In the genomic region with DNA sequence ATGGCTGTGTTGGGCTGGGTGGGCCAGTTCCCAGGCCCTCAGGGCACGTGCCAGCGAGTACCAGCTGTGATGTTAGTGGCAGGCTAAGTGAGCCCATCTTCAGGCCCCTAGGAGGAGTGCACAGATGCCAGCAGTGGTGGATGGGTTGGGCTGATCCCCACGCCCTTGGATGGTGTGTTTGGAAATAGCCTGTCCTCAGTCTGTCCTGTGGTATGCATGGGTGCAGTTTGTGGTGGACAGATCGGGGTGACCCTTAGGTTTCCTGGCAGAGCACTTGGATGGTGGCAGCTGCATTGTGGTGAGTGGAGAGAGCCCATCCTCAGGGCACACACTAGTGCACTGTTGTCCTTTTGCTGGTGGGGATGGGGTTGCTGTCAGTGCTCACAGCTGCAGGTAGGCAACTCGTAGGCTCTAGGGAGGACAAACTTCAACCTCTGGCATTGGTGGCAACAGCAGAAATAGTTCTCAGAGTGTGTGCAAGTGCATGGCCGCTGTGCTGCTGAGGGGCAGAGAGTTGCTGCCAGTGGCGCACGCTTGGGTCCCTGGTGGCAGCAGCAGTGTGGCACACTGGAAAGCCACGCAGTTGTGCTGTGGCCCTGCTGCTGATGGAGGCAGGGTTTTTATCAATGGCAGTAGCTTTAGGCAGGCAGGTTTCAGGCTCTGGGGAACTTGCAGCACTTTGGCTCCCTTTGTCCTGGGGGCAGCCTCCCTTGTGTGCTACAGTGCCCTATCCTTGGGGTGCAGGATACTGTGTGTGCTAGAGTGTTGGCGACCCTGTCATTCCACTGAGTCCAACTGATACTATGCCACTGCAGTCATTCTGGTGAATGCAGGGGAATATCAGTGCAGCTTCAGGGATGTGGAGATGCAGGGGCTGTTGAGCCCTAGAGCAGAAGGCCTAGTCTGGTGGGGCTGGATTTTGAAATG, we compare ENCODE assay signal across 1 cellular context.
TF ChIP-seq lines count a peak whose summit lies in the region.

No MANE protein-coding gene starts in this region.

TF ChIP-seq in A549, 52 proteins besides CTCF, POLR2A, EP300 and RAD21 (continued from another document):
- TF ChIP-seq, protein P1, sequence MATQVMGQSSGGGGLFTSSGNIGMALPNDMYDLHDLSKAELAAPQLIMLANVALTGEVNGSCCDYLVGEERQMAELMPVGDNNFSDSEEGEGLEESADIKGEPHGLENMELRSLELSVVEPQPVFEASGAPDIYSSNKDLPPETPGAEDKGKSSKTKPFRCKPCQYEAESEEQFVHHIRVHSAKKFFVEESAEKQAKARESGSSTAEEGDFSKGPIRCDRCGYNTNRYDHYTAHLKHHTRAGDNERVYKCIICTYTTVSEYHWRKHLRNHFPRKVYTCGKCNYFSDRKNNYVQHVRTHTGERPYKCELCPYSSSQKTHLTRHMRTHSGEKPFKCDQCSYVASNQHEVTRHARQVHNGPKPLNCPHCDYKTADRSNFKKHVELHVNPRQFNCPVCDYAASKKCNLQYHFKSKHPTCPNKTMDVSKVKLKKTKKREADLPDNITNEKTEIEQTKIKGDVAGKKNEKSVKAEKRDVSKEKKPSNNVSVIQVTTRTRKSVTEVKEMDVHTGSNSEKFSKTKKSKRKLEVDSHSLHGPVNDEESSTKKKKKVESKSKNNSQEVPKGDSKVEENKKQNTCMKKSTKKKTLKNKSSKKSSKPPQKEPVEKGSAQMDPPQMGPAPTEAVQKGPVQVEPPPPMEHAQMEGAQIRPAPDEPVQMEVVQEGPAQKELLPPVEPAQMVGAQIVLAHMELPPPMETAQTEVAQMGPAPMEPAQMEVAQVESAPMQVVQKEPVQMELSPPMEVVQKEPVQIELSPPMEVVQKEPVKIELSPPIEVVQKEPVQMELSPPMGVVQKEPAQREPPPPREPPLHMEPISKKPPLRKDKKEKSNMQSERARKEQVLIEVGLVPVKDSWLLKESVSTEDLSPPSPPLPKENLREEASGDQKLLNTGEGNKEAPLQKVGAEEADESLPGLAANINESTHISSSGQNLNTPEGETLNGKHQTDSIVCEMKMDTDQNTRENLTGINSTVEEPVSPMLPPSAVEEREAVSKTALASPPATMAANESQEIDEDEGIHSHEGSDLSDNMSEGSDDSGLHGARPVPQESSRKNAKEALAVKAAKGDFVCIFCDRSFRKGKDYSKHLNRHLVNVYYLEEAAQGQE (IDR thresholded peaks at IDR 0.05): no peak
- TF ChIP-seq HEYL (CRISPR knock-in tag; IDR thresholded peaks at IDR 0.05) (no peak), CEBPB (IDR thresholded peaks at IDR 0.05) (no peak)
